ENCODE assay signal across 24 cellular contexts in the genomic region with DNA sequence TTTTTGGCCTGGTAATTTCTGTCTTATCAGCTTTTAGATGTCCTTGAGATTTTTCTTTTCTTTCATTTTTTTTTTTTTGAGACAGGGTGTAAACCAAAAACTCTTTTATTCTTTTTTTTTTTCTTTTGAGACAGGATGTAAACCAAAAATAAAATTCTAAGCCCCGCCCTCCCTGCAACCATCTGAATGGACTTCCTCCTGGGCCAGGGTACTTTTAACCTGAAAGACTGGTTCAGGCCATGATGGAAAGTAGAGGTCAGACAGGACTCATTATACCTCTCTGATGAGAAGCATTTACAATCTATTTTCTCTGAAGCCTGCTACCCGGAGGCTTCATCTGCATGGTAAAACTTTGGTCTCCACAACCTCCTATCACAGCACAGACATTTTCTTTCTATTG. TPM values are rescaled to one million over a fixed set of nuclear protein-coding genes. Genes with fewer than 3 reads are reported as not detected.
A peak's percentile ranks its signal among the peaks of the same experiment; 100 is the strongest.
DNase-seq lines count a peak whose midpoint lies in the region; ATAC-seq and TF ChIP-seq lines count a peak whose summit lies in the region.
"Had no signal": no experiment of that assay in that cellular context is flagged by ENCODE, and none has a peak within 500 bp of the region (broad histone marks: within the 10 kb centered on the region; RNA-seq: fewer than 3 reads in every experiment).

No MANE protein-coding gene starts in this region.

- ATAC-seq in GM19463 (IDR thresholded peaks at IDR 0.05; ENCODE audit: unreplicated experiment) (peak; percentile 49), lower lobe of right lung (no peak)
- ATAC-seq: left ventricle myocardium superior, Panc1 had no signal

- H3K36me3 ChIP-seq in DOHH2 (ENCODE audit: control insufficient read depth, low read length) (no peaks in the 10 kb centered on the region), mesodermal cell (ENCODE audit: control insufficient read depth, insufficient read depth, low read length) (no peaks in the 10 kb centered on the region), lower lobe of right lung (no peaks in the 10 kb centered on the region)

- H3F3A ChIP-seq in DOHH2 (ENCODE audit: control insufficient read depth, insufficient read depth), result 0 out of 2 replicates have a peak, but pooled peaks cover 2% of the 10 kb centered on the region

- intact Hi-C loops in lower lobe of right lung (cut with DNase I), result no loop called here

- H3K27ac ChIP-seq in DOHH2 (ENCODE audit: low read depth, low read length) (peak overlapping the region; percentile 26), mesodermal cell (ENCODE audit: low read depth, low read length, severe bottlenecking) (peak overlapping the region; percentile 63), lower lobe of right lung (no peak overlapping the region)
- H3K27ac ChIP-seq: coronary artery, SK-N-MC had no signal

- H3K4me3 ChIP-seq in DOHH2 (ENCODE audit: low read length), result peak overlapping the region; percentile 48
- no peak overlapping the region for H3K4me3 ChIP-seq in mesodermal cell (ENCODE audit: extremely low read depth, insufficient read depth, low read length, poor library complexity, severe bottlenecking)
- no peak overlapping the region for H3K4me3 ChIP-seq in lower lobe of right lung
- H3K4me3 ChIP-seq: coronary artery, SK-N-MC had no signal

- peaks cover 9% of the 10 kb centered on the region for H3K27me3 Mint-ChIP-seq in T-helper 2 cell treated with Interferon-gamma antibody and Interleukin-4, amounts not matched to agents 5 μg/mL and 100 μg/mL, for 36 hours (ENCODE audit: low read depth)
- H3K27me3 Mint-ChIP-seq: activated naive CD8-positive, alpha-beta T cell had no signal

- H3K9me2 ChIP-seq in DOHH2 (replicated peaks; ENCODE audit: control insufficient read depth, low read length), result no peaks in the 10 kb centered on the region

- H3K4me1 ChIP-seq in DOHH2 (ENCODE audit: control insufficient read depth, low read length) (peaks cover 26% of the 10 kb centered on the region), mesodermal cell (ENCODE audit: control insufficient read depth, insufficient read depth, low read length, poor library complexity, severe bottlenecking) (peaks cover 6% of the 10 kb centered on the region), lower lobe of right lung (no peaks in the 10 kb centered on the region)

- peak; percentile 53 for DNase-seq in NAMALWA (ENCODE audit: low spot score)
- DNase-seq in DMS79 treated with DMSO at 0.1 percent for 48 hours (lab: John Stamatoyannopoulos, UW), result no peak
- DNase-seq in T-helper 2 cell treated with Interferon-gamma antibody and Interleukin-4, amounts not matched to agents 5 μg/mL and 100 μg/mL, for 36 hours (ENCODE audit: low spot score), result no peak
- no peak for DNase-seq in lower lobe of right lung
- DNase-seq in DMS 273 (lab: John Stamatoyannopoulos, UW; ENCODE audit: unreplicated experiment), result no peak
- DNase-seq: DMS79, head of caudate nucleus, immature natural killer cell, left ventricle myocardium superior, MM.1S, NCI-H146, NCI-H774, nucleus accumbens, substantia nigra had no signal

- H3K4me2 ChIP-seq in DOHH2 (ENCODE audit: low read length), result peak overlapping the region; percentile 56

- TF ChIP-seq CTCF in DOHH2 (IDR thresholded peaks at IDR 0.05; ENCODE audit: low read depth, low read length, poor library complexity, severe bottlenecking) (no peak), lower lobe of right lung (IDR thresholded peaks at IDR 0.05) (no peak)

- H3K4me3 Mint-ChIP-seq in T-helper 2 cell treated with Interferon-gamma antibody and Interleukin-4, amounts not matched to agents 5 μg/mL and 100 μg/mL, for 36 hours, result no peak overlapping the region
- H3K4me3 Mint-ChIP-seq: activated naive CD8-positive, alpha-beta T cell; CD4-positive, CD25-positive, alpha-beta regulatory T cell; immature natural killer cell had no signal

- no peaks in the 10 kb centered on the region for H3K9me3 ChIP-seq in DOHH2 (ENCODE audit: control insufficient read depth, insufficient read depth, low read length)
- H3K9me3 ChIP-seq in mesodermal cell (ENCODE audit: control insufficient read depth, low read length), result no peaks in the 10 kb centered on the region
- H3K9me3 ChIP-seq in lower lobe of right lung, result no peaks in the 10 kb centered on the region

- H3K27ac Mint-ChIP-seq in T-helper 2 cell treated with Interferon-gamma antibody and Interleukin-4, amounts not matched to agents 5 μg/mL and 100 μg/mL, for 36 hours, result no peak overlapping the region
- H3K27ac Mint-ChIP-seq: activated naive CD8-positive, alpha-beta T cell; immature natural killer cell had no signal

- no peaks in the 10 kb centered on the region for H3K9me3 Mint-ChIP-seq in T-helper 2 cell treated with Interferon-gamma antibody and Interleukin-4, amounts not matched to agents 5 μg/mL and 100 μg/mL, for 36 hours
- H3K9me3 Mint-ChIP-seq: immature natural killer cell had no signal

- WGBS in mesodermal cell (ENCODE audit: insufficient coverage in 2 of 2), 2 experiments, result 73 to 82% methylated on average over 1 of the region's 2 CpGs

- H3K4me1 Mint-ChIP-seq in T-helper 2 cell treated with Interferon-gamma antibody and Interleukin-4, amounts not matched to agents 5 μg/mL and 100 μg/mL, for 36 hours (ENCODE audit: low read depth), result peaks cover 1% of the 10 kb centered on the region

- H3K27me3 ChIP-seq in DOHH2 (ENCODE audit: control insufficient read depth, low read length), result no peaks in the 10 kb centered on the region
- no peaks in the 10 kb centered on the region for H3K27me3 ChIP-seq in lower lobe of right lung (ENCODE audit: low read depth)

- H3K79me2 ChIP-seq in DOHH2 (ENCODE audit: control insufficient read depth, low read length), result no peaks in the 10 kb centered on the region

- no peaks in the 10 kb centered on the region for H3K36me3 Mint-ChIP-seq in T-helper 2 cell treated with Interferon-gamma antibody and Interleukin-4, amounts not matched to agents 5 μg/mL and 100 μg/mL, for 36 hours (ENCODE audit: low read depth)
- H3K36me3 Mint-ChIP-seq: activated naive CD8-positive, alpha-beta T cell; CD4-positive, CD25-positive, alpha-beta regulatory T cell had no signal

- H4K20me1 ChIP-seq in DOHH2 (ENCODE audit: control insufficient read depth, insufficient read depth, low read depth, low read length), result no peaks in the 10 kb centered on the region

RNA-seq across cellular contexts. Expression of a gene that starts 33.5 kb away (rescaled TPM):
- polyA plus RNA-seq in mesodermal cell (2013, experiment 1 of 2), result not detected
- polyA plus RNA-seq in mesodermal cell (2013, experiment 2 of 2), result not detected
- not detected for total RNA-seq in lower lobe of right lung
- total RNA-seq: activated CD8-positive, alpha-beta memory T cell treated with anti-CD3 and anti-CD28 coated beads for 36 hours; CD4-positive, CD25-positive, alpha-beta regulatory T cell; left ventricle myocardium superior; mucosa of gallbladder had no signal
- polyA plus RNA-seq: CD4-positive, CD25-positive, alpha-beta regulatory T cell; immature natural killer cell had no signal
